Comparison of ENCODE assay signal across 33 cellular contexts in genomic region chr9:133733074-133733408, GRCh38. TPM values are rescaled to one million over a fixed set of nuclear protein-coding genes. Genes with fewer than 3 reads are reported as not detected.
DNase-seq lines count a peak whose midpoint lies in the region; ATAC-seq and TF ChIP-seq lines count a peak whose summit lies in the region.
"Had no signal": no experiment of that assay in that cellular context is flagged by ENCODE, and none has a peak within 500 bp of the region (broad histone marks: within the 10 kb centered on the region; RNA-seq: fewer than 3 reads in every experiment).

No MANE protein-coding gene starts in this region.

- no peak overlapping the region for H3K27ac ChIP-seq in BLaER1
- H3K27ac ChIP-seq in GM23248 = no peak overlapping the region
- no peak overlapping the region for H3K27ac ChIP-seq in neuronal stem cell (replicated peaks; ENCODE audit: low read length)
- H3K27ac ChIP-seq: breast epithelium, spleen, tibial artery had no signal

- H2AFZ ChIP-seq in GM23248 = no peak overlapping the region
- no peak overlapping the region for H2AFZ ChIP-seq in neuronal stem cell (ENCODE audit: low read length)

- H3K18ac ChIP-seq in neuronal stem cell (ENCODE audit: low read length) = no peak overlapping the region

- no peaks in the 10 kb centered on the region for H3F3A ChIP-seq in GM23248 (ENCODE audit: insufficient read depth)

- H3K79me2 ChIP-seq in GM23248 (ENCODE audit: insufficient read depth) = no peaks in the 10 kb centered on the region

- H2BK12ac ChIP-seq in neuronal stem cell (ENCODE audit: low read length) = no peak overlapping the region

- H3K23ac ChIP-seq in neuronal stem cell (ENCODE audit: low read depth, low read length, poor library complexity) = no peak overlapping the region

- H2BK15ac ChIP-seq in neuronal stem cell (ENCODE audit: low read length) = no peak overlapping the region

- POLR2A ChIA-PET in WTC11 (lab: Charles Lee) = no interaction called here

- H3K27ac Mint-ChIP-seq in endothelial cell (ENCODE audit: unreplicated experiment) = no peak overlapping the region
- no peak overlapping the region for H3K27ac Mint-ChIP-seq in WTC11
- H3K27ac Mint-ChIP-seq: activated naive CD8-positive, alpha-beta T cell treated with anti-CD3 and anti-CD28 coated beads for 36 hours; memory B cell; stimulated activated naive CD8-positive, alpha-beta T cell treated with anti-CD3 and anti-CD28 coated beads, Interleukin-15, amount 100 ng/mL, for 72 hours had no signal

- H3K36me3 ChIP-seq in BLaER1 (no peaks in the 10 kb centered on the region), GM23248 (ENCODE audit: low read depth) (no peaks in the 10 kb centered on the region), neuronal stem cell (replicated peaks in 1 of 2; ENCODE audit: control insufficient read depth in 2 of 2, insufficient read depth in 2 of 2, low read length in 2 of 2) (no peaks in the 10 kb centered on the region)
- H3K36me3 ChIP-seq: breast epithelium, MG63, spleen, tibial artery had no signal

- no peak for TF ChIP-seq CTCF in endothelial cell (IDR thresholded peaks at IDR 0.05; ENCODE audit: unreplicated experiment)
- no peak for TF ChIP-seq CTCF in WTC11 (IDR thresholded peaks at IDR 0.05)

- H2BK5ac ChIP-seq in neuronal stem cell (ENCODE audit: low read length) = no peak overlapping the region

- peak; percentile 21 for DNase-seq in GM23248
- no peak for DNase-seq in endothelial cell (ENCODE audit: low spot score)
- no peak for DNase-seq in neuronal stem cell (ENCODE audit: low spot score)
- DNase-seq in WTC11 (ENCODE audit: low spot score) = no peak
- no peak for DNase-seq in GM19238 (ENCODE audit: insufficient read length, low spot score)
- DNase-seq: activated CD4-positive, alpha-beta T cell treated with anti-CD3 and anti-CD28 coated beads, Interleukin-2, amount 50 U/mL, for 48 hours; activated CD8-positive, alpha-beta memory T cell treated with anti-CD3 and anti-CD28 coated beads, Interleukin-2, amount 50 U/mL, for 4 hours; activated naive CD8-positive, alpha-beta T cell treated with anti-CD3 and anti-CD28 coated beads for 36 hours; anterior cingulate cortex; C1 segment of cervical spinal cord; COR-L47; DMS79; GDM1; hippocampal formation; KBM-7; MG63; NCI-H1105; NCI-H2029; NCI-H524 treated with DMSO at 0.1 percent for 48 hours; NK-92 treated with Interleukin-12 subunit alpha and Interleukin-12 subunit beta, amount 100 ng/mL, for 24 hours; right cardiac atrium; spleen; stimulated activated CD4-positive, alpha-beta T cell treated with anti-CD3 and anti-CD28 coated beads, Interleukin-2, amount 100 ng/mL, for 24 hours; stimulated activated CD8-positive, alpha-beta memory T cell treated with anti-CD3 and anti-CD28 coated beads, Interleukin-4, amount 100 ng/mL, for 48 hours; stimulated activated naive CD8-positive, alpha-beta T cell treated with anti-CD3 and anti-CD28 coated beads, Interleukin-15, amount 100 ng/mL, for 72 hours; T-helper 2 cell; tibial artery had no signal

- no peak overlapping the region for H4K91ac ChIP-seq in neuronal stem cell (ENCODE audit: low read depth, low read length, poor library complexity)

- no peak overlapping the region for H3K4me3 ChIP-seq in BLaER1
- H3K4me3 ChIP-seq in GM23248 = no peak overlapping the region
- no peak overlapping the region for H3K4me3 ChIP-seq in neuronal stem cell (ENCODE audit: low read length in 2 of 2)
- H3K4me3 ChIP-seq: breast epithelium, MG63, spleen, tibial artery had no signal

- H3K79me1 ChIP-seq in neuronal stem cell (ENCODE audit: low read depth, low read length) = no peaks in the 10 kb centered on the region

- peak overlapping the region; percentile 17 for H4K8ac ChIP-seq in neuronal stem cell (ENCODE audit: low read depth, low read length)

- no peaks in the 10 kb centered on the region for H3K9me2 ChIP-seq in GM23248 (ENCODE audit: insufficient read depth)

- no peak overlapping the region for H3K4ac ChIP-seq in neuronal stem cell (ENCODE audit: low read length)

- in situ Hi-C loops in GM23248 (cut with MboI) = no loop called here

- H3K27me3 Mint-ChIP-seq in endothelial cell (ENCODE audit: unreplicated experiment) (peaks cover 6% of the 10 kb centered on the region), WTC11 (ENCODE audit: low read depth) (no peaks in the 10 kb centered on the region)
- H3K27me3 Mint-ChIP-seq: activated naive CD8-positive, alpha-beta T cell treated with anti-CD3 and anti-CD28 coated beads for 36 hours; stimulated activated naive CD8-positive, alpha-beta T cell treated with anti-CD3 and anti-CD28 coated beads, Interleukin-15, amount 100 ng/mL, for 72 hours had no signal

- no peak overlapping the region for H2BK120ac ChIP-seq in neuronal stem cell (ENCODE audit: low read depth, low read length)

- no peaks in the 10 kb centered on the region for H3K27me3 ChIP-seq in BLaER1
- H3K27me3 ChIP-seq in GM23248 (replicated peaks; ENCODE audit: insufficient read depth) = no peaks in the 10 kb centered on the region
- no peaks in the 10 kb centered on the region for H3K27me3 ChIP-seq in neuronal stem cell (ENCODE audit: control insufficient read depth in 3 of 3, insufficient read depth in 3 of 3, low read depth in 1 of 3, low read length in 3 of 3)
- H3K27me3 ChIP-seq: breast epithelium, MG63 had no signal

- 44 to 50% methylated on average over 4 of the region's 4 CpGs for WGBS in GM23248 (ENCODE audit: low coverage in 1 of 2, low lambda C conversion rate in 2 of 2, missing lambda C conversion rate in 2 of 2), 2 experiments
- WGBS in neuronal stem cell (ENCODE audit: extremely low coverage in 2 of 2, insufficient read length in 2 of 2, insufficient replicate concordance in 1 of 2), 2 donors = no CpG with 5 or more reads among the region's 4 CpGs

- H3K9me3 ChIP-seq in BLaER1 (no peaks in the 10 kb centered on the region), GM23248 (ENCODE audit: low read depth) (no peaks in the 10 kb centered on the region), neuronal stem cell (replicated peaks in 1 of 2; ENCODE audit: control insufficient read depth in 2 of 2, insufficient read depth in 1 of 2, low read depth in 1 of 2, low read length in 2 of 2) (no peaks in the 10 kb centered on the region)
- H3K9me3 ChIP-seq: breast epithelium, MG63, spleen, tibial artery had no signal

- H3K9me3 Mint-ChIP-seq in endothelial cell (ENCODE audit: unreplicated experiment) (no peaks in the 10 kb centered on the region), WTC11 (peaks cover 3% of the 10 kb centered on the region; the same call in 1 of the 2 replicates)
- H3K9me3 Mint-ChIP-seq: activated naive CD8-positive, alpha-beta T cell treated with anti-CD3 and anti-CD28 coated beads for 36 hours; memory B cell; stimulated activated naive CD8-positive, alpha-beta T cell treated with anti-CD3 and anti-CD28 coated beads, Interleukin-15, amount 100 ng/mL, for 72 hours had no signal

- H4K20me1 ChIP-seq in BLaER1 = peaks cover 44% of the 10 kb centered on the region
- no peaks in the 10 kb centered on the region for H4K20me1 ChIP-seq in GM23248 (ENCODE audit: insufficient read depth)

- H3K4me3 Mint-ChIP-seq in endothelial cell (ENCODE audit: unreplicated experiment) = peak overlapping the region; percentile 62
- H3K4me3 Mint-ChIP-seq in WTC11 = no peak overlapping the region
- H3K4me3 Mint-ChIP-seq: activated naive CD8-positive, alpha-beta T cell treated with anti-CD3 and anti-CD28 coated beads for 36 hours; memory B cell; stimulated activated naive CD8-positive, alpha-beta T cell treated with anti-CD3 and anti-CD28 coated beads, Interleukin-15, amount 100 ng/mL, for 72 hours had no signal

- CTCF ChIA-PET in WTC11 (lab: Charles Lee) = interaction anchor here (1.6 to 5.9 kb wide), 2 partner anchors 10 to 41 kb away, joined by 3 to 39 read pairs; no protein-coding TSS in a partner anchor

- no peak overlapping the region for H3K9ac ChIP-seq in BLaER1
- H3K9ac ChIP-seq in GM23248 = no peak overlapping the region
- no peak overlapping the region for H3K9ac ChIP-seq in neuronal stem cell (ENCODE audit: low read depth, low read length, poor library complexity)

- H3K4me2 ChIP-seq in BLaER1 = peak overlapping the region; percentile 100
- H3K4me2 ChIP-seq in GM23248 (ENCODE audit: unreplicated experiment) = no peak overlapping the region
- H3K4me2 ChIP-seq in neuronal stem cell (ENCODE audit: insufficient read depth, low read length, poor library complexity, severe bottlenecking) = no peak overlapping the region

- no peak overlapping the region for H3K14ac ChIP-seq in neuronal stem cell (ENCODE audit: low read length)

- H3K4me1 ChIP-seq in BLaER1 (peaks cover 63% of the 10 kb centered on the region), GM23248 (ENCODE audit: insufficient read depth) (no peaks in the 10 kb centered on the region), neuronal stem cell (ENCODE audit: control insufficient read depth in 2 of 2, insufficient read depth in 1 of 2, low read depth in 1 of 2, low read length in 2 of 2) (peaks cover 5 to 10% of the 10 kb centered on the region in 2 donors)

- H3K36me3 Mint-ChIP-seq in endothelial cell (ENCODE audit: low read depth, unreplicated experiment) = peaks cover 4% of the 10 kb centered on the region
- H3K36me3 Mint-ChIP-seq in WTC11 = no peaks in the 10 kb centered on the region
- H3K36me3 Mint-ChIP-seq: activated naive CD8-positive, alpha-beta T cell treated with anti-CD3 and anti-CD28 coated beads for 36 hours; memory B cell had no signal

- H2AK5ac ChIP-seq in neuronal stem cell (ENCODE audit: low read depth, low read length) = peak overlapping the region; percentile 15

- peaks cover 3% of the 10 kb centered on the region for H3K4me1 Mint-ChIP-seq in endothelial cell (ENCODE audit: unreplicated experiment)
- peaks cover 31% of the 10 kb centered on the region for H3K4me1 Mint-ChIP-seq in WTC11
- H3K4me1 Mint-ChIP-seq: activated naive CD8-positive, alpha-beta T cell treated with anti-CD3 and anti-CD28 coated beads for 36 hours had no signal

- ATAC-seq in HG02798 (IDR thresholded peaks at IDR 0.05; ENCODE audit: poor library complexity, unreplicated experiment) (no peak), WTC11 (no peak)
- ATAC-seq: activated CD4-positive, CD25-positive, alpha-beta regulatory T cell treated with anti-CD3 and anti-CD28 coated beads, Interleukin-2, amount 50 U/mL, for 24 hours; right cardiac atrium; SK-N-SH treated with all-trans-retinoic acid at 6 μM for 48 hours; stimulated activated naive CD8-positive, alpha-beta T cell treated with anti-CD3 and anti-CD28 coated beads, Interleukin-15, amount 100 ng/mL, for 72 hours had no signal

RNA-seq across cellular contexts. Expression of gene SARDH, which starts 5.1 kb away (rescaled TPM):
- total RNA-seq in GM23248 (2014; rRNA removed; shearing (Covaris generic)) = 0.89 and 2.4 TPM in 2 replicates
- polyA plus RNA-seq in GM23248 (2016; fragmentation: Nextera tagmentation; extraction: Ambion mirVana) = 0.16 and 0.30 TPM in 2 replicates
- total RNA-seq in endothelial cell (ENCODE audit: unreplicated experiment) (5.0 TPM), WTC11 (2021) (8.5 to 15.2 TPM (median 13.7 TPM) in 3 replicates)
- polyA plus RNA-seq in neuronal stem cell (2013, experiment 1 of 2) = 3.8 TPM
- 3.7 TPM for polyA plus RNA-seq in neuronal stem cell (2013, experiment 2 of 2)
